19 cellular contexts compared by ENCODE assay signal in genomic region chr21:25453524-25453923, GRCh38.
"Had no signal": no experiment of that assay in that cellular context is flagged by ENCODE, and none has a peak within 500 bp of the region (broad histone marks: within the 10 kb centered on the region; RNA-seq: fewer than 3 reads in every experiment).

No MANE protein-coding gene starts in this region.

- H3K4me3 ChIP-seq: adrenal gland, right atrium auricular region, stomach, testis, upper lobe of left lung had no signal

- H3K4me1 ChIP-seq: right atrium auricular region, testis had no signal

- DNase-seq: activated CD4-positive, alpha-beta T cell treated with anti-CD3 and anti-CD28 coated beads for 4 hours; activated CD8-positive, alpha-beta memory T cell treated with anti-CD3 and anti-CD28 coated beads, Interleukin-2, amount 50 U/mL, for 48 hours; adrenal gland; glutamatergic neuron; hypothalamus; kidney glomerular epithelial cell; mesendoderm; nucleus accumbens; small intestine; stimulated activated CD4-positive, alpha-beta T cell treated with anti-CD3 and anti-CD28 coated beads, Interleukin-4, amount 100 ng/mL, for 24 hours; stomach; T-helper 1 cell; T1000; testis; upper lobe of left lung; WERI-Rb-1 had no signal

- H3K36me3 ChIP-seq: adrenal gland, right atrium auricular region, stomach, upper lobe of left lung, WERI-Rb-1 had no signal

- H3K9me3 ChIP-seq: adrenal gland, right atrium auricular region, stomach, testis, upper lobe of left lung had no signal

- H3K27me3 ChIP-seq: adrenal gland, right atrium auricular region, stomach, testis, upper lobe of left lung had no signal

- ATAC-seq: esophagus mucosa had no signal

- FAIRE-seq: colon, small intestine had no signal

- H3K27ac ChIP-seq: adrenal gland, right atrium auricular region, stomach, testis, upper lobe of left lung, WERI-Rb-1 had no signal
